ENCODE assay signal across 30 cellular contexts in genomic region chr11:6724013-6724412, GRCh38. TPM values are rescaled to one million over a fixed set of nuclear protein-coding genes. Genes with fewer than 3 reads are reported as not detected.
DNase-seq lines count a peak whose midpoint lies in the region; FAIRE-seq and TF ChIP-seq lines count a peak whose summit lies in the region.
"Had no signal": no experiment of that assay in that cellular context is flagged by ENCODE, and none has a peak within 500 bp of the region (broad histone marks: within the 10 kb centered on the region; RNA-seq: fewer than 3 reads in every experiment).

No MANE protein-coding gene starts in this region.

- H3K27ac ChIP-seq in thymus (ENCODE audit: low read depth), result peak overlapping the region; percentile 18
- H3K27ac ChIP-seq: BLaER1 had no signal

- 100% methylated on average over 1 of the region's 1 CpG for WGBS in thymus

- no peak for DNase-seq in activated naive CD8-positive, alpha-beta T cell treated with anti-CD3 and anti-CD28 coated beads for 36 hours
- DNase-seq in GM12891 (ENCODE audit: insufficient read length, low spot score), result no peak
- DNase-seq in endothelial cell (ENCODE audit: low spot score), result no peak
- no peak for DNase-seq in AG20443 (ENCODE audit: low spot score)
- DNase-seq in HPDE6-E6E7 (ENCODE audit: extremely low spot score), result no peak
- DNase-seq: CD8-positive, alpha-beta memory T cell; DMS 273 treated with DMSO at 0.1 percent for 48 hours; DMS79; EL; GDM1; GOT3; HFFc6; IMR-90; KG1; MG63; NCI-H1105 treated with DMSO at 0.1 percent for 48 hours; NCI-H2029; NCI-H446; NCI-H524 treated with DMSO at 0.1 percent for 48 hours; NCI-H82; NK-92 treated with Interleukin-12 subunit alpha and Interleukin-12 subunit beta, amount 100 ng/mL, for 24 hours; PC-3; SK-N-SH had no signal

- no peaks in the 10 kb centered on the region for H3K9me3 ChIP-seq in thymus (ENCODE audit: control insufficient read depth)
- H3K9me3 ChIP-seq: BLaER1, HAP-1, MG63, SK-N-SH had no signal

- peak overlapping the region; percentile 86 for H3K27ac Mint-ChIP-seq in activated naive CD8-positive, alpha-beta T cell
- H3K27ac Mint-ChIP-seq in activated naive CD8-positive, alpha-beta T cell treated with anti-CD3 and anti-CD28 coated beads for 36 hours, result no peak overlapping the region
- peak overlapping the region; percentile 40 for H3K27ac Mint-ChIP-seq in endothelial cell (ENCODE audit: unreplicated experiment)
- H3K27ac Mint-ChIP-seq: HFFc6 had no signal

- no peak for TF ChIP-seq CTCF in endothelial cell (IDR thresholded peaks at IDR 0.05; ENCODE audit: unreplicated experiment)

- H3K9me3 Mint-ChIP-seq in activated naive CD8-positive, alpha-beta T cell (ENCODE audit: low read depth), result peaks cover 21% of the 10 kb centered on the region
- peaks cover 45% of the 10 kb centered on the region for H3K9me3 Mint-ChIP-seq in activated naive CD8-positive, alpha-beta T cell treated with anti-CD3 and anti-CD28 coated beads for 36 hours
- no peaks in the 10 kb centered on the region for H3K9me3 Mint-ChIP-seq in endothelial cell (ENCODE audit: unreplicated experiment)
- H3K9me3 Mint-ChIP-seq: CD8-positive, alpha-beta memory T cell; HFFc6 had no signal

- peak; percentile 23 for FAIRE-seq in GM12891 (lab: Jason Lieb, UNC)
- FAIRE-seq: GM12878, GM19239 had no signal

- no peak for TF ChIP-seq POLR2A in GM12891 (IDR thresholded peaks at IDR 0.05; ENCODE audit: low read depth, low read length)

- no peak overlapping the region for H3K4me3 ChIP-seq in thymus (ENCODE audit: low read length)
- H3K4me3 ChIP-seq: BLaER1, GM12878, HAP-1, MG63 had no signal

- peaks cover 45% of the 10 kb centered on the region for H3K36me3 Mint-ChIP-seq in activated naive CD8-positive, alpha-beta T cell
- peaks cover 90% of the 10 kb centered on the region for H3K36me3 Mint-ChIP-seq in activated naive CD8-positive, alpha-beta T cell treated with anti-CD3 and anti-CD28 coated beads for 36 hours
- H3K36me3 Mint-ChIP-seq in endothelial cell (ENCODE audit: low read depth, unreplicated experiment), result peaks cover 9% of the 10 kb centered on the region

- peaks cover 91% of the 10 kb centered on the region for H3K4me1 Mint-ChIP-seq in activated naive CD8-positive, alpha-beta T cell (ENCODE audit: low read depth)
- peaks cover 46% of the 10 kb centered on the region for H3K4me1 Mint-ChIP-seq in activated naive CD8-positive, alpha-beta T cell treated with anti-CD3 and anti-CD28 coated beads for 36 hours
- H3K4me1 Mint-ChIP-seq in endothelial cell (ENCODE audit: unreplicated experiment), result peaks cover 26% of the 10 kb centered on the region

- no peaks in the 10 kb centered on the region for H3K27me3 ChIP-seq in thymus (ENCODE audit: control insufficient read depth, insufficient read depth)
- H3K27me3 ChIP-seq: BLaER1, MG63 had no signal

- no peaks in the 10 kb centered on the region for H3K27me3 Mint-ChIP-seq in activated naive CD8-positive, alpha-beta T cell
- no peaks in the 10 kb centered on the region for H3K27me3 Mint-ChIP-seq in activated naive CD8-positive, alpha-beta T cell treated with anti-CD3 and anti-CD28 coated beads for 36 hours
- H3K27me3 Mint-ChIP-seq in endothelial cell (ENCODE audit: unreplicated experiment), result peaks cover 6% of the 10 kb centered on the region
- H3K27me3 Mint-ChIP-seq: CD8-positive, alpha-beta memory T cell had no signal

- H3K4me1 ChIP-seq in thymus (ENCODE audit: control insufficient read depth, insufficient read depth, low read length), result no peaks in the 10 kb centered on the region
- H3K4me1 ChIP-seq: BLaER1 had no signal

- no peak overlapping the region for H3K4me3 Mint-ChIP-seq in activated naive CD8-positive, alpha-beta T cell
- no peak overlapping the region for H3K4me3 Mint-ChIP-seq in activated naive CD8-positive, alpha-beta T cell treated with anti-CD3 and anti-CD28 coated beads for 36 hours
- no peak overlapping the region for H3K4me3 Mint-ChIP-seq in endothelial cell (ENCODE audit: unreplicated experiment)
- H3K4me3 Mint-ChIP-seq: HFFc6 had no signal

- H3K36me3 ChIP-seq in thymus (ENCODE audit: control insufficient read depth, insufficient read depth), result no peaks in the 10 kb centered on the region
- H3K36me3 ChIP-seq: BLaER1, HAP-1, MG63 had no signal

TF ChIP-seq in GM12891, 5 proteins besides CTCF, POLR2A, EP300 and RAD21:
- TF ChIP-seq POU2F2 (IDR thresholded peaks at IDR 0.05; ENCODE audit: low read depth, low read length) (no peak), POLR2AphosphoS5 (IDR thresholded peaks at IDR 0.05; ENCODE audit: low read depth, low read length) (no peak), SPI1 (IDR thresholded peaks at IDR 0.05; ENCODE audit: low read depth, low read length) (no peak), TAF1 (IDR thresholded peaks at IDR 0.05; ENCODE audit: low read depth, low read length) (no peak), PAX5 (IDR thresholded peaks at IDR 0.05; ENCODE audit: insufficient read depth, low read length, severe bottlenecking) (no peak)
TF ChIP-seq in GM12891: peak in this region for 0.

RNA-seq across cellular contexts. Expression of gene MRPL17, which starts 40.9 kb away (rescaled TPM):
- 100 to 1,000 TPM; 141 to 143 TPM for total RNA-seq in activated naive CD8-positive, alpha-beta T cell treated with anti-CD3 and anti-CD28 coated beads for 36 hours
- polyA plus RNA-seq in GM12891 (2012; ENCODE audit: low read depth, missing spikeins), result 73.2 TPM
- 44.8 TPM for total RNA-seq in endothelial cell (ENCODE audit: unreplicated experiment)
- polyA plus RNA-seq in thymus, result 42.2 TPM

RNA-seq across cellular contexts. Expression of gene OR2AG2, which starts 47.8 kb away (rescaled TPM):
- under 1 TPM; 0.08 to 0.18 TPM for total RNA-seq in activated naive CD8-positive, alpha-beta T cell treated with anti-CD3 and anti-CD28 coated beads for 36 hours
- not detected for polyA plus RNA-seq in GM12891 (2012; ENCODE audit: low read depth, missing spikeins)
- total RNA-seq in endothelial cell (ENCODE audit: unreplicated experiment), result 0.26 TPM
- polyA plus RNA-seq in thymus, result 0.05 TPM
- total RNA-seq: A172; CD8-positive, alpha-beta memory T cell had no signal
- polyA plus RNA-seq: CD8-positive, alpha-beta memory T cell; SK-N-SH had no signal

RNA-seq across cellular contexts. Expression of gene OR2AG1, which starts 58.8 kb away (rescaled TPM):
- total RNA-seq in activated naive CD8-positive, alpha-beta T cell treated with anti-CD3 and anti-CD28 coated beads for 36 hours, result not detected
- polyA plus RNA-seq in GM12891 (2012; ENCODE audit: low read depth, missing spikeins), result not detected
- total RNA-seq in endothelial cell (ENCODE audit: unreplicated experiment), result not detected
- polyA plus RNA-seq in thymus, result 0.02 TPM
- total RNA-seq: A172; CD8-positive, alpha-beta memory T cell; GM12878; HFFc6; IMR-90; PC-3 had no signal
- polyA plus RNA-seq: CD8-positive, alpha-beta memory T cell; GM12878; IMR-90; SK-N-SH had no signal
